ENCODE assay signal across 10 cellular contexts in genomic region chr6:158086054-158086705, GRCh38.
A peak's percentile ranks its signal among the peaks of the same experiment; 100 is the strongest.
DNase-seq lines count a peak whose midpoint lies in the region; ATAC-seq and TF ChIP-seq lines count a peak whose summit lies in the region.
"Had no signal": no experiment of that assay in that cellular context is flagged by ENCODE, and none has a peak within 500 bp of the region (broad histone marks: within the 10 kb centered on the region; RNA-seq: fewer than 3 reads in every experiment).

No MANE protein-coding gene starts in this region.

- CTCF ChIA-PET in GM10248 (lab: Yijun Ruan, JAX): interaction anchor here (0.9 to 8.7 kb wide), 2 partner anchors 13 to 24 kb away, joined by 4 to 59 read pairs; no protein-coding TSS in a partner anchor

- no peaks in the 10 kb centered on the region for H3K9me3 ChIP-seq in mucosa of descending colon

- no peak overlapping the region for H3K4me3 ChIP-seq in mucosa of descending colon

- intact Hi-C loops in mucosa of descending colon (cut with DNase I, micrococcal nuclease): no loop called here

- peaks cover 11% of the 10 kb centered on the region for H3K36me3 ChIP-seq in mucosa of descending colon (ENCODE audit: low read depth)

- DNase-seq in GM10248 (ENCODE audit: extremely low spot score) (peak; percentile 48), SKM-1 treated with dmso at 0.1 percent for 144 hours (lab: John Stamatoyannopoulos, UW; ENCODE audit: unreplicated experiment) (peak; percentile 98), mucosa of descending colon (no peak), left lobe of liver (ENCODE audit: low spot score) (no peak), NCI-H2227 treated with DMSO at 0.1 percent for 48 hours (lab: John Stamatoyannopoulos, UW) (no peak)
- DNase-seq: activated naive CD4-positive, alpha-beta T cell treated with Interleukin-2 at 50 U/mL for 16 hours; NCI-H524 treated with DMSO at 0.1 percent for 48 hours had no signal

- no peaks in the 10 kb centered on the region for H3K4me1 ChIP-seq in mucosa of descending colon (ENCODE audit: low read depth)

- TF ChIP-seq CTCF in GM10248 (IDR thresholded peaks at IDR 0.05; ENCODE audit: control extremely low read depth, extremely low read depth, low read depth, missing control alignments) (no peak), mucosa of descending colon (IDR thresholded peaks at IDR 0.05) (no peak)

- ATAC-seq in HG02852 (IDR thresholded peaks at IDR 0.05; ENCODE audit: unreplicated experiment) (peak; percentile 59), mucosa of descending colon (peak; percentile 20), GM19035 (IDR thresholded peaks at IDR 0.05; ENCODE audit: unreplicated experiment) (no peak), left lobe of liver (no peak), GM21360 (IDR thresholded peaks at IDR 0.05; ENCODE audit: unreplicated experiment) (no peak)

- POLR2A ChIA-PET in GM10248 (lab: Yijun Ruan, JAX): no interaction called here

Comparison
In these comparisons a context has a peak if more than half of its experiments do, and no peak if none do; other contexts are left out.
1. DNase-seq: peak in GM10248 (single experiment) and SKM-1 treated with dmso at 0.1 percent for 144 hours (single experiment); none in mucosa of descending colon (0 of 3), left lobe of liver (single experiment) and NCI-H2227 treated with DMSO at 0.1 percent for 48 hours (single experiment).
2. ATAC-seq: peak in HG02852 (single experiment) and mucosa of descending colon (single experiment); none in GM19035 (single experiment), left lobe of liver (single experiment) and GM21360 (single experiment).